In genomic region chr19:40549007-40549708, GRCh38 we compare ENCODE assay signal across 8 cellular contexts. TPM values are rescaled to one million over a fixed set of nuclear protein-coding genes. Genes with fewer than 3 reads are reported as not detected.
A peak's percentile ranks its signal among the peaks of the same experiment; 100 is the strongest.
DNase-seq lines count a peak whose midpoint lies in the region; ATAC-seq, FAIRE-seq and TF ChIP-seq lines count a peak whose summit lies in the region.

No MANE protein-coding gene starts in this region.

- intact Hi-C loops in Caco-2 (cut with micrococcal nuclease; ENCODE audit: unreplicated experiment), result loop anchor here (2.0 kb wide), 1 partner anchor 50 kb away; no protein-coding TSS in a partner anchor

- TF ChIP-seq POLR2A in H54 (IDR thresholded peaks at IDR 0.05; ENCODE audit: low read depth, low read length), result no peak

- CTCF ChIA-PET in Caco-2 (lab: Charles Lee), result interaction anchor here (0.5 to 1.3 kb wide), 14 partner anchors 11 to 611 kb away, joined by 3 to 20 read pairs (median 5); partner anchors contain the start of genes BLVRB and LTBP4

- no peaks in the 10 kb centered on the region; the same call in 1 of the 2 replicates for H3K27me3 ChIP-seq in Caco-2 (replicated peaks; ENCODE audit: control insufficient read depth, insufficient read depth, low read length)
- H3K27me3 ChIP-seq in kidney epithelial cell (ENCODE audit: control insufficient read depth, insufficient read depth, low read length), result peaks cover 18% of the 10 kb centered on the region

- peaks cover 7% of the 10 kb centered on the region for H3K4me1 Mint-ChIP-seq in Caco-2 (ENCODE audit: low read depth, unreplicated experiment)

- H3K36me3 ChIP-seq in Caco-2 (ENCODE audit: control insufficient read depth, insufficient read depth, low read length), result no peaks in the 10 kb centered on the region
- H3K36me3 ChIP-seq in kidney epithelial cell (ENCODE audit: control insufficient read depth, insufficient read depth, low read length), result no peaks in the 10 kb centered on the region

- H3K36me3 Mint-ChIP-seq in Caco-2 (ENCODE audit: insufficient read depth, unreplicated experiment), result no peaks in the 10 kb centered on the region

- H3K9me3 ChIP-seq in Caco-2, result peaks cover 6% of the 10 kb centered on the region; the same call in 1 of the 2 replicates

- peak; percentile 83 to 88 for DNase-seq in Caco-2
- peak; percentile 71 for DNase-seq in KBM-7
- peak; percentile 66 for DNase-seq in T-helper 9 cell
- peak; percentile 48 for DNase-seq in astrocyte of the spinal cord (ENCODE audit: low read depth, low spot score)
- DNase-seq in kidney epithelial cell (ENCODE audit: low read depth), result no peak
- peak; percentile 41 to 68 (median 64) for DNase-seq in stimulated activated CD4-positive, alpha-beta T cell treated with anti-CD3 and anti-CD28 coated beads, TNF-alpha, amount 100 ng/mL, for 48 hours (ENCODE audit: low read depth in 3 of 3)
- DNase-seq in H54 (ENCODE audit: insufficient read length, low spot score), result no peak

- H3K4me3 Mint-ChIP-seq in Caco-2 (ENCODE audit: unreplicated experiment), result peak overlapping the region; percentile 62

- H3K27me3 Mint-ChIP-seq in Caco-2 (ENCODE audit: insufficient read depth, unreplicated experiment), result peaks cover 8% of the 10 kb centered on the region

- BruUV-seq in Caco-2 (replicated peaks; lab: Mats Ljungman, UMichigan), result no TSS peak

- peak overlapping the region; percentile 6; the same call in 1 of the 2 replicates for H3K4me3 ChIP-seq in Caco-2 (ENCODE audit: low read depth, low read length)
- H3K4me3 ChIP-seq in astrocyte of the spinal cord (ENCODE audit: low read depth, low read length), result no peak overlapping the region
- no peak overlapping the region for H3K4me3 ChIP-seq in kidney epithelial cell (ENCODE audit: low read depth, low read length)

- POLR2A ChIA-PET in Caco-2 (lab: Charles Lee), result no interaction called here

- no peaks in the 10 kb centered on the region for H3K9me3 Mint-ChIP-seq in Caco-2 (ENCODE audit: unreplicated experiment)

- H3K27ac Mint-ChIP-seq in Caco-2 (ENCODE audit: unreplicated experiment), result no peak overlapping the region

- ATAC-seq in GM19395 (IDR thresholded peaks at IDR 0.05; ENCODE audit: unreplicated experiment), result no peak

- FAIRE-seq in H54 (lab: Jason Lieb, UNC), result no peak

- H3K4me1 ChIP-seq in Caco-2, result 0 out of 2 replicates have a peak, but pooled peaks cover 10% of the 10 kb centered on the region

- peak; percentile 54 to 71 for TF ChIP-seq CTCF in Caco-2 (IDR thresholded peaks at IDR 0.05; ENCODE audit: insufficient read depth in 1 of 2, low read depth in 1 of 2, low read length in 1 of 2, severe bottlenecking in 1 of 2, unreplicated experiment in 1 of 2)
- TF ChIP-seq CTCF in astrocyte of the spinal cord (IDR thresholded peaks at IDR 0.05; ENCODE audit: low read depth, low read length), result peak; percentile 49
- TF ChIP-seq CTCF in kidney epithelial cell (IDR thresholded peaks at IDR 0.05; ENCODE audit: insufficient read depth, low read length, poor library complexity, severe bottlenecking), result peak; percentile 46

- in situ Hi-C loops in KBM-7 (cut with MboI; ENCODE audit: low pct_unique_long_range_greater_than_20kb, low sequenced_read_pairs) (no loop called here), astrocyte of the spinal cord (cut with HindIII; ENCODE audit: low sequenced_read_pairs) (no loop called here)

RNA-seq across cellular contexts. Expression of gene SHKBP1, which starts 27.5 kb away (rescaled TPM):
- total RNA-seq in Caco-2 (2022), result 81.6 and 82.6 TPM in 2 replicates
- 105 and 142 TPM in 2 replicates for total RNA-seq in kidney epithelial cell

RNA-seq across cellular contexts. Expression of gene LTBP4, which starts 52.0 kb away (rescaled TPM):
- total RNA-seq in Caco-2 (2022) (25.5 and 30.8 TPM in 2 replicates), kidney epithelial cell (89.3 and 98.3 TPM in 2 replicates)

Comparison
In these comparisons a context has a peak if more than half of its experiments do, and no peak if none do; other contexts are left out.
1. DNase-seq: peak in Caco-2 (2 of 2), KBM-7 (single experiment), T-helper 9 cell (single experiment), astrocyte of the spinal cord (single experiment) and stimulated activated CD4-positive, alpha-beta T cell treated with anti-CD3 and anti-CD28 coated beads, TNF-alpha, amount 100 ng/mL, for 48 hours (3 of 3); none in kidney epithelial cell (single experiment) and H54 (single experiment).
2. Peak in every context shown above with its lines, with median percentiles within 50 percentile points of each other: CTCF ChIP-seq.